In the genomic region with DNA sequence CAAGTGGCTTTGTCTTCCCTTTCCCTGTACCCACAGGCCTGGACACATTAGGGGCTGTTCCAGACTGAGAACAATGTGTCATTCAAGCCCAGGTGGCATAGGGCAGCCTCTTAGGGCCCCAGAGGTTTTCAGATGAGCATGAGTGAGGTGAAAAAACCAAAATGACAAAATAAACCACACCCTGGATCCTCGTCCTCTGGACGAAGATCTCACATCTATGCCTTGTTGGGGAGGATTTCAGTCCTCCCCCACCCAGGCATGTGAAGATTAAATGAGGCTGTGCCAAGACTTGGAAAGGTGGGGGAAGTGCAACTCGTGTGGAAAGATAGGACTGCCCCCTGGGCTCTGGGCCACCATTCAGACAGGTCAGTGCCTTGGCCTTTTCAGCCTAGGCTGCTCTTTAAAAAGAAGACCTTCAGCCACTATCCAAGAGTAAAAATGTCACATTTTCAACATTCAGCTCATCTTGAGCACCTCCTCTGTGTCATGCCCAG, we compare ENCODE assay signal across 13 cellular contexts. TPM values are rescaled to one million over a fixed set of nuclear protein-coding genes. Genes with fewer than 3 reads are reported as not detected.
DNase-seq lines count a peak whose midpoint lies in the region; ATAC-seq lines count a peak whose summit lies in the region.
"Had no signal": no experiment of that assay in that cellular context is flagged by ENCODE, and none has a peak within 500 bp of the region (broad histone marks: within the 10 kb centered on the region; RNA-seq: fewer than 3 reads in every experiment).

No MANE protein-coding gene starts in this region.

- DNase-seq in stimulated activated CD4-positive, alpha-beta T cell treated with anti-CD3 and anti-CD28 coated beads, Interleukin-1b, Interleukin-23, amount 100 ng/mL, for 48 hours = peak; percentile 35
- DNase-seq in stimulated activated CD4-positive, alpha-beta T cell treated with anti-CD3 and anti-CD28 coated beads, Interleukin-2, amount 100 ng/mL, for 48 hours = no peak
- DNase-seq in activated T-cell treated with anti-CD3 and anti-CD28 coated beads, Interleukin-2, amount 50 U/mL, for 48 hours = peak; percentile 56 to 61
- peak in 1 of 3 donors; percentile 61 for DNase-seq in right cardiac atrium
- DNase-seq in midbrain (lab: John Stamatoyannopoulos, UW) = no peak
- no peak for DNase-seq in effector CD8-positive, alpha-beta T cell (lab: John Stamatoyannopoulos, UW)
- DNase-seq: dorsolateral prefrontal cortex, NCI-H1105 treated with DMSO at 0.1 percent for 48 hours had no signal

- H3K4me3 ChIP-seq in right cardiac atrium (ENCODE audit: low read length) = no peak overlapping the region
- H3K4me3 ChIP-seq: dorsolateral prefrontal cortex had no signal

- peak; percentile 34 to 46 for ATAC-seq in right cardiac atrium
- no peak for ATAC-seq in HG03469 (IDR thresholded peaks at IDR 0.05; ENCODE audit: unreplicated experiment)
- ATAC-seq in HG03108 (IDR thresholded peaks at IDR 0.05; ENCODE audit: unreplicated experiment) = no peak

- H3K4me1 ChIP-seq in right cardiac atrium (ENCODE audit: control insufficient read depth, insufficient read depth, low read length) = peaks cover 25% of the 10 kb centered on the region

- WGBS in right cardiac atrium = 17% methylated on average over 3 of the region's 3 CpGs

- no peaks in the 10 kb centered on the region for H3K9me3 ChIP-seq in right cardiac atrium (ENCODE audit: control insufficient read depth, low read length)

- no peaks in the 10 kb centered on the region for H3K27me3 ChIP-seq in right cardiac atrium (ENCODE audit: control insufficient read depth, insufficient read depth)

- H3K27ac ChIP-seq in right cardiac atrium (ENCODE audit: low read length) = peak overlapping the region; percentile 57

- intact Hi-C loops in right cardiac atrium (cut with DNase I) = loop anchor here in 3 of 4 donors (5.0 to 10.0 kb wide), 3 partner anchors 65 to 177 kb away; a partner anchor contains a TSS

RNA-seq across cellular contexts. Expression of a gene that starts 32.8 kb away (rescaled TPM):
- total RNA-seq in right cardiac atrium = not detected
- polyA plus RNA-seq in right cardiac atrium = not detected
- total RNA-seq: dorsolateral prefrontal cortex; glomerular endothelial cell; lung microvascular endothelial cell; T-helper 1 cell treated with Interleukin-12 subunit alpha and Interleukin-12 subunit beta and Interleukin-4 antibody, amounts not matched to agents 30 ng/mL and 1 ng/mL, for 36 hours had no signal

RNA-seq across cellular contexts. Expression of a gene that starts 34.5 kb away (rescaled TPM):
- total RNA-seq in right cardiac atrium = 1 to 10 TPM in 3 of 4 donors, under 1 TPM in 1; 0.59 to 5.9 (median 1.3) TPM
- 0.75 TPM for polyA plus RNA-seq in right cardiac atrium
- total RNA-seq: glomerular endothelial cell, lung microvascular endothelial cell had no signal

RNA-seq across cellular contexts. Expression of a gene that starts 53.1 kb away (rescaled TPM):
- total RNA-seq in right cardiac atrium = 100 to 1,000 TPM; 192 to 221 (median 216) TPM
- 129 TPM for polyA plus RNA-seq in right cardiac atrium

Comparison
In these comparisons a context has a peak if more than half of its experiments do, and no peak if none do; other contexts are left out.
1. DNase-seq: peak in stimulated activated CD4-positive, alpha-beta T cell treated with anti-CD3 and anti-CD28 coated beads, Interleukin-1b, Interleukin-23, amount 100 ng/mL, for 48 hours (single experiment) and activated T-cell treated with anti-CD3 and anti-CD28 coated beads, Interleukin-2, amount 50 U/mL, for 48 hours (2 of 2); none in stimulated activated CD4-positive, alpha-beta T cell treated with anti-CD3 and anti-CD28 coated beads, Interleukin-2, amount 100 ng/mL, for 48 hours (0 of 2), midbrain (single experiment) and effector CD8-positive, alpha-beta T cell (single experiment).
2. ATAC-seq: peak in right cardiac atrium (2 of 2); none in HG03469 (single experiment) and HG03108 (single experiment).